1 cellular context compared by ENCODE assay signal in the genomic region with DNA sequence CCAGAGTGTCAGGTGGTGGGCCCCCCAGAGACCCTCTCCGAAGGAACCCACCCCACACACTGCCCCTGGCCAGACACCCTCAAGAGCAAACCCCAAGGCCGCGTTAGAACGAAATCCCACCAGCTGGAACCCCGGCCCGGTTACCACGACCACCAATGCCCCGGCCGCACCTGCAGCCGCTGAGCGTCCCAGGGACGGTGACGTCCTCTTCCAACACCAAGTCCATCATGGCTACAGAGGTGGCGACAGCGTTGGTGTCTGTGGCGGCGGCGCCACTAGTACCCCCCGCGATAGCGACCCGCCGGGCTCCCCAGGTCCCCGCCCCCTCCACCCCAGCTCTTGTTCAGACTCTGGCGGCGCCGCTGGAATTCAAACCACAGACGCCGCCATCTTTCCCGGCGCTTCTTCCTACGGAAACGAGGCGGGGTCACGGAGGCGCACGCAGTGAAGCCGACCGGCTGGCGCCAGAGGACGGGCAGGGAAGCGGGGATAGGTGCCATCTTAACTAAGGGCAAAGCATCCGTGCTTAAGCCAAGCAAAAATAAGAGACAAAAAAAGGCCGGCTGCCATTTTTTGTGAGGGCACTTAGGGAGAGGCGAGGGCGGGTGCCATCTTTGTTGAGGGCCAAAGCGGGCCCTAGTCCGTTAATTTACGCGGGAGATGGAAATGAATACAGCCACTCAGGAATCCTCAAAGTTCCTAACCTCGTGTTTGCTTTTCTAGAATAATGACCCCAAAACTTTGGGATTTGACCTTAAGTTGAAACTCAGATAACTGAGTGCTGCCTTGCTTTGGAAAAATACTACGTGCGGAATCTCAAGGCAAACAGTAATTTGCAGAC.
TF ChIP-seq lines count a peak whose summit lies in the region.

A gene (minus strand): TSS at position 418 of the 841 bp plus-strand sequence. CDS start 189 bp downstream, at position 229.

TF ChIP-seq in K562, 482 proteins besides CTCF, POLR2A, EP300 and RAD21 (continued from another document and continues in another):
- TF ChIP-seq, protein P1, sequence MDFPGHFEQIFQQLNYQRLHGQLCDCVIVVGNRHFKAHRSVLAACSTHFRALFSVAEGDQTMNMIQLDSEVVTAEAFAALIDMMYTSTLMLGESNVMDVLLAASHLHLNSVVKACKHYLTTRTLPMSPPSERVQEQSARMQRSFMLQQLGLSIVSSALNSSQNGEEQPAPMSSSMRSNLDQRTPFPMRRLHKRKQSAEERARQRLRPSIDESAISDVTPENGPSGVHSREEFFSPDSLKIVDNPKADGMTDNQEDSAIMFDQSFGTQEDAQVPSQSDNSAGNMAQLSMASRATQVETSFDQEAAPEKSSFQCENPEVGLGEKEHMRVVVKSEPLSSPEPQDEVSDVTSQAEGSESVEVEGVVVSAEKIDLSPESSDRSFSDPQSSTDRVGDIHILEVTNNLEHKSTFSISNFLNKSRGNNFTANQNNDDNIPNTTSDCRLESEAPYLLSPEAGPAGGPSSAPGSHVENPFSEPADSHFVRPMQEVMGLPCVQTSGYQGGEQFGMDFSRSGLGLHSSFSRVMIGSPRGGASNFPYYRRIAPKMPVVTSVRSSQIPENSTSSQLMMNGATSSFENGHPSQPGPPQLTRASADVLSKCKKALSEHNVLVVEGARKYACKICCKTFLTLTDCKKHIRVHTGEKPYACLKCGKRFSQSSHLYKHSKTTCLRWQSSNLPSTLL (IDR thresholded peaks at IDR 0.05) = no peak
- peak in 1 of 2 experiments; percentile 76; a peak in 2 of 4 replicates for TF ChIP-seq TRIM24 (IDR thresholded peaks at IDR 0.05)
- no peak for TF ChIP-seq HLTF (IDR thresholded peaks at IDR 0.05)
- no peak for TF ChIP-seq ZNF146 (CRISPR knock-in tag; IDR thresholded peaks at IDR 0.05; ENCODE audit: unreplicated experiment)
- TF ChIP-seq STAT5A (IDR thresholded peaks at IDR 0.05; ENCODE audit: borderline replicate concordance, low read length) = no peak
- TF ChIP-seq ZNF263 (CRISPR knock-in tag; IDR thresholded peaks at IDR 0.05; ENCODE audit: borderline replicate concordance) = peak; percentile 17; the same call in 1 of the 2 replicates
- TF ChIP-seq CCNT2 (IDR thresholded peaks at IDR 0.05; ENCODE audit: borderline replicate concordance, extremely low read depth, insufficient read length, low read depth, low read length) = no peak
- TF ChIP-seq, protein P2, sequence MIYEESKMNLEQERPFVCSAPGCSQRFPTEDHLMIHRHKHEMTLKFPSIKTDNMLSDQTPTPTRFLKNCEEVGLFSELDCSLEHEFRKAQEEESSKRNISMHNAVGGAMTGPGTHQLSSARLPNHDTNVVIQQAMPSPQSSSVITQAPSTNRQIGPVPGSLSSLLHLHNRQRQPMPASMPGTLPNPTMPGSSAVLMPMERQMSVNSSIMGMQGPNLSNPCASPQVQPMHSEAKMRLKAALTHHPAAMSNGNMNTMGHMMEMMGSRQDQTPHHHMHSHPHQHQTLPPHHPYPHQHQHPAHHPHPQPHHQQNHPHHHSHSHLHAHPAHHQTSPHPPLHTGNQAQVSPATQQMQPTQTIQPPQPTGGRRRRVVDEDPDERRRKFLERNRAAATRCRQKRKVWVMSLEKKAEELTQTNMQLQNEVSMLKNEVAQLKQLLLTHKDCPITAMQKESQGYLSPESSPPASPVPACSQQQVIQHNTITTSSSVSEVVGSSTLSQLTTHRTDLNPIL (CRISPR knock-in tag; IDR thresholded peaks at IDR 0.05) = peak; percentile 70; the same call in 1 of the 2 replicates
- peak; percentile 81 for TF ChIP-seq ATF1 (CRISPR knock-in tag; IDR thresholded peaks at IDR 0.05)
- peak; percentile 97 for TF ChIP-seq ATF1 (tag; IDR thresholded peaks at IDR 0.05)
- TF ChIP-seq RBM25 (IDR thresholded peaks at IDR 0.05; ENCODE audit: low read depth, low read length, severe bottlenecking) = no peak
- TF ChIP-seq SOX6 (IDR thresholded peaks at IDR 0.05) = no peak
- TF ChIP-seq ZNF79 (CRISPR knock-in tag; IDR thresholded peaks at IDR 0.05; ENCODE audit: low read depth) = peak; percentile 67
- TF ChIP-seq L3MBTL2 (IDR thresholded peaks at IDR 0.05) = peak; percentile 99
- TF ChIP-seq, protein P3, sequence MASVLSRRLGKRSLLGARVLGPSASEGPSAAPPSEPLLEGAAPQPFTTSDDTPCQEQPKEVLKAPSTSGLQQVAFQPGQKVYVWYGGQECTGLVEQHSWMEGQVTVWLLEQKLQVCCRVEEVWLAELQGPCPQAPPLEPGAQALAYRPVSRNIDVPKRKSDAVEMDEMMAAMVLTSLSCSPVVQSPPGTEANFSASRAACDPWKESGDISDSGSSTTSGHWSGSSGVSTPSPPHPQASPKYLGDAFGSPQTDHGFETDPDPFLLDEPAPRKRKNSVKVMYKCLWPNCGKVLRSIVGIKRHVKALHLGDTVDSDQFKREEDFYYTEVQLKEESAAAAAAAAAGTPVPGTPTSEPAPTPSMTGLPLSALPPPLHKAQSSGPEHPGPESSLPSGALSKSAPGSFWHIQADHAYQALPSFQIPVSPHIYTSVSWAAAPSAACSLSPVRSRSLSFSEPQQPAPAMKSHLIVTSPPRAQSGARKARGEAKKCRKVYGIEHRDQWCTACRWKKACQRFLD (CRISPR knock-in tag; IDR thresholded peaks at IDR 0.05) = peak; percentile 97
- TF ChIP-seq MTA2 (IDR thresholded peaks at IDR 0.05; ENCODE audit: low read depth) = no peak
- TF ChIP-seq PTTG1 (tag; IDR thresholded peaks at IDR 0.05; ENCODE audit: low read depth) = peak; percentile 77
- no peak for TF ChIP-seq SLC30A9 (CRISPR knock-in tag; IDR thresholded peaks at IDR 0.05)
- TF ChIP-seq ZNF717 (CRISPR knock-in tag; IDR thresholded peaks at IDR 0.05) = no peak
- TF ChIP-seq ZBTB7A (IDR thresholded peaks at IDR 0.05; ENCODE audit: borderline replicate concordance, control insufficient read depth, low read depth, low read length) = peak; percentile 71; the same call in 1 of the 2 replicates
- TF ChIP-seq ELF1 (tag; IDR thresholded peaks at IDR 0.05) = no peak; the same call in none of the 2 replicates
- TF ChIP-seq, protein P4, sequence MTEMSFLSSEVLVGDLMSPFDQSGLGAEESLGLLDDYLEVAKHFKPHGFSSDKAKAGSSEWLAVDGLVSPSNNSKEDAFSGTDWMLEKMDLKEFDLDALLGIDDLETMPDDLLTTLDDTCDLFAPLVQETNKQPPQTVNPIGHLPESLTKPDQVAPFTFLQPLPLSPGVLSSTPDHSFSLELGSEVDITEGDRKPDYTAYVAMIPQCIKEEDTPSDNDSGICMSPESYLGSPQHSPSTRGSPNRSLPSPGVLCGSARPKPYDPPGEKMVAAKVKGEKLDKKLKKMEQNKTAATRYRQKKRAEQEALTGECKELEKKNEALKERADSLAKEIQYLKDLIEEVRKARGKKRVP (CRISPR knock-in tag; IDR thresholded peaks at IDR 0.05) = 0 out of 2 replicates have a peak, but pooled peaks have one; percentile 35
- 0 out of 2 replicates have a peak, but pooled peaks have one; percentile 21 for TF ChIP-seq MIER1 (IDR thresholded peaks at IDR 0.05; ENCODE audit: low read depth)
- TF ChIP-seq, protein P5, sequence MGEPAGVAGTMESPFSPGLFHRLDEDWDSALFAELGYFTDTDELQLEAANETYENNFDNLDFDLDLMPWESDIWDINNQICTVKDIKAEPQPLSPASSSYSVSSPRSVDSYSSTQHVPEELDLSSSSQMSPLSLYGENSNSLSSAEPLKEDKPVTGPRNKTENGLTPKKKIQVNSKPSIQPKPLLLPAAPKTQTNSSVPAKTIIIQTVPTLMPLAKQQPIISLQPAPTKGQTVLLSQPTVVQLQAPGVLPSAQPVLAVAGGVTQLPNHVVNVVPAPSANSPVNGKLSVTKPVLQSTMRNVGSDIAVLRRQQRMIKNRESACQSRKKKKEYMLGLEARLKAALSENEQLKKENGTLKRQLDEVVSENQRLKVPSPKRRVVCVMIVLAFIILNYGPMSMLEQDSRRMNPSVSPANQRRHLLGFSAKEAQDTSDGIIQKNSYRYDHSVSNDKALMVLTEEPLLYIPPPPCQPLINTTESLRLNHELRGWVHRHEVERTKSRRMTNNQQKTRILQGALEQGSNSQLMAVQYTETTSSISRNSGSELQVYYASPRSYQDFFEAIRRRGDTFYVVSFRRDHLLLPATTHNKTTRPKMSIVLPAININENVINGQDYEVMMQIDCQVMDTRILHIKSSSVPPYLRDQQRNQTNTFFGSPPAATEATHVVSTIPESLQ (CRISPR knock-in tag; IDR thresholded peaks at IDR 0.05) = no peak
- peak; percentile 66; the same call in 1 of the 2 replicates for TF ChIP-seq EHMT2 (IDR thresholded peaks at IDR 0.05)
- TF ChIP-seq ZNF584 (CRISPR knock-in tag; IDR thresholded peaks at IDR 0.05; ENCODE audit: low read depth) = peak; percentile 93
- peak; percentile 81 for TF ChIP-seq PTRF (tag; IDR thresholded peaks at IDR 0.05)
- TF ChIP-seq SIN3B (IDR thresholded peaks at IDR 0.05; ENCODE audit: low read depth) = peak; percentile 77
- TF ChIP-seq, protein P6, sequence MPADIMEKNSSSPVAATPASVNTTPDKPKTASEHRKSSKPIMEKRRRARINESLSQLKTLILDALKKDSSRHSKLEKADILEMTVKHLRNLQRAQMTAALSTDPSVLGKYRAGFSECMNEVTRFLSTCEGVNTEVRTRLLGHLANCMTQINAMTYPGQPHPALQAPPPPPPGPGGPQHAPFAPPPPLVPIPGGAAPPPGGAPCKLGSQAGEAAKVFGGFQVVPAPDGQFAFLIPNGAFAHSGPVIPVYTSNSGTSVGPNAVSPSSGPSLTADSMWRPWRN (IDR thresholded peaks at IDR 0.05; ENCODE audit: low read depth) = 0 out of 2 replicates have a peak, but pooled peaks have one; percentile 41
- TF ChIP-seq POLR3G (IDR thresholded peaks at IDR 0.05; ENCODE audit: extremely low read depth, insufficient read length, insufficient replicate concordance) = no peak
- TF ChIP-seq, protein P7, sequence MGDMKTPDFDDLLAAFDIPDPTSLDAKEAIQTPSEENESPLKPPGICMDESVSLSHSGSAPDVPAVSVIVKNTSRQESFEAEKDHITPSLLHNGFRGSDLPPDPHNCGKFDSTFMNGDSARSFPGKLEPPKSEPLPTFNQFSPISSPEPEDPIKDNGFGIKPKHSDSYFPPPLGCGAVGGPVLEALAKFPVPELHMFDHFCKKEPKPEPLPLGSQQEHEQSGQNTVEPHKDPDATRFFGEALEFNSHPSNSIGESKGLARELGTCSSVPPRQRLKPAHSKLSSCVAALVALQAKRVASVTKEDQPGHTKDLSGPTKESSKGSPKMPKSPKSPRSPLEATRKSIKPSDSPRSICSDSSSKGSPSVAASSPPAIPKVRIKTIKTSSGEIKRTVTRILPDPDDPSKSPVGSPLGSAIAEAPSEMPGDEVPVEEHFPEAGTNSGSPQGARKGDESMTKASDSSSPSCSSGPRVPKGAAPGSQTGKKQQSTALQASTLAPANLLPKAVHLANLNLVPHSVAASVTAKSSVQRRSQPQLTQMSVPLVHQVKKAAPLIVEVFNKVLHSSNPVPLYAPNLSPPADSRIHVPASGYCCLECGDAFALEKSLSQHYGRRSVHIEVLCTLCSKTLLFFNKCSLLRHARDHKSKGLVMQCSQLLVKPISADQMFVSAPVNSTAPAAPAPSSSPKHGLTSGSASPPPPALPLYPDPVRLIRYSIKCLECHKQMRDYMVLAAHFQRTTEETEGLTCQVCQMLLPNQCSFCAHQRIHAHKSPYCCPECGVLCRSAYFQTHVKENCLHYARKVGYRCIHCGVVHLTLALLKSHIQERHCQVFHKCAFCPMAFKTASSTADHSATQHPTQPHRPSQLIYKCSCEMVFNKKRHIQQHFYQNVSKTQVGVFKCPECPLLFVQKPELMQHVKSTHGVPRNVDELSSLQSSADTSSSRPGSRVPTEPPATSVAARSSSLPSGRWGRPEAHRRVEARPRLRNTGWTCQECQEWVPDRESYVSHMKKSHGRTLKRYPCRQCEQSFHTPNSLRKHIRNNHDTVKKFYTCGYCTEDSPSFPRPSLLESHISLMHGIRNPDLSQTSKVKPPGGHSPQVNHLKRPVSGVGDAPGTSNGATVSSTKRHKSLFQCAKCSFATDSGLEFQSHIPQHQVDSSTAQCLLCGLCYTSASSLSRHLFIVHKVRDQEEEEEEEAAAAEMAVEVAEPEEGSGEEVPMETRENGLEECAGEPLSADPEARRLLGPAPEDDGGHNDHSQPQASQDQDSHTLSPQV (IDR thresholded peaks at IDR 0.05) = peak; percentile 99
- no peak for TF ChIP-seq ZNF282 (CRISPR knock-in tag; IDR thresholded peaks at IDR 0.05)
- peak; percentile 75; the same call in 1 of the 2 replicates for TF ChIP-seq KLF6 (CRISPR knock-in tag; IDR thresholded peaks at IDR 0.05; ENCODE audit: borderline replicate concordance)
- TF ChIP-seq RFX1 (IDR thresholded peaks at IDR 0.05) = no peak
- TF ChIP-seq MYNN (IDR thresholded peaks at IDR 0.05) = no peak
- TF ChIP-seq MYNN (CRISPR knock-in tag; IDR thresholded peaks at IDR 0.05) = no peak
- TF ChIP-seq RBM22 (IDR thresholded peaks at IDR 0.05; ENCODE audit: low read depth, low read length, poor library complexity, severe bottlenecking) = no peak
- TF ChIP-seq KDM1A (IDR thresholded peaks at IDR 0.05) = no peak
- no peak for TF ChIP-seq LARP7 (IDR thresholded peaks at IDR 0.05)
- no peak for TF ChIP-seq POLR3A (IDR thresholded peaks at IDR 0.05; ENCODE audit: borderline replicate concordance, extremely low read depth, insufficient read depth, insufficient read length)
- no peak for TF ChIP-seq NFATC3 (IDR thresholded peaks at IDR 0.05)
- TF ChIP-seq ETS2 (tag; IDR thresholded peaks at IDR 0.05; ENCODE audit: borderline replicate concordance, poor library complexity, severe bottlenecking) = no peak
- TF ChIP-seq, protein P8, sequence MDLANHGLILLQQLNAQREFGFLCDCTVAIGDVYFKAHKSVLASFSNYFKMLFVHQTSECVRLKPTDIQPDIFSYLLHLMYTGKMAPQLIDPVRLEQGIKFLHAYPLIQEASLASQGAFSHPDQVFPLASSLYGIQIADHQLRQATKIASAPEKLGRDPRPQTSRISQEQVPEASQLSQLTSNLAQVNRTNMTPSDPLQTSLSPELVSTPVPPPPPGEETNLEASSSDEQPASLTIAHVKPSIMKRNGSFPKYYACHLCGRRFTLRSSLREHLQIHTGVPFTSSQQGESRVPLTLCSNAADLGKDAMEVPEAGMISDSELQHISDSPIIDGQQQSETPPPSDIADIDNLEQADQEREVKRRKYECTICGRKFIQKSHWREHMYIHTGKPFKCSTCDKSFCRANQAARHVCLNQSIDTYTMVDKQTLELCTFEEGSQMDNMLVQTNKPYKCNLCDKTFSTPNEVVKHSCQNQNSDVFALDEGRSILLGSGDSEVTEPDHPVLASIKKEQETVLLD (IDR thresholded peaks at IDR 0.05) = no peak
- TF ChIP-seq HEY1 (CRISPR knock-in tag; IDR thresholded peaks at IDR 0.05; ENCODE audit: borderline replicate concordance) = no peak
- peak; percentile 69; the same call in 1 of the 2 replicates for TF ChIP-seq ZNF75A (CRISPR knock-in tag; IDR thresholded peaks at IDR 0.05)
- TF ChIP-seq JUND (IDR thresholded peaks at IDR 0.05; ENCODE audit: borderline replicate concordance, low read depth, low read length) = peak; percentile 40; the same call in 1 of the 2 replicates
- TF ChIP-seq JUND (tag; IDR thresholded peaks at IDR 0.05; ENCODE audit: borderline replicate concordance, low read depth, low read length) = 0 out of 3 replicates have a peak, but pooled peaks have one; percentile 6
- TF ChIP-seq TARDBP (IDR thresholded peaks at IDR 0.05) = peak; percentile 5; the same call in 1 of the 2 replicates
- peak; percentile 97 for TF ChIP-seq ZNF175 (CRISPR knock-in tag; IDR thresholded peaks at IDR 0.05; ENCODE audit: low read depth)
- TF ChIP-seq FOXA1 (IDR thresholded peaks at IDR 0.05; ENCODE audit: borderline replicate concordance) = no peak
- no peak for TF ChIP-seq PRPF4 (IDR thresholded peaks at IDR 0.05; ENCODE audit: insufficient read depth, low read depth, low read length, poor library complexity, severe bottlenecking)
- peak; percentile 89 for TF ChIP-seq ZKSCAN8 (CRISPR knock-in tag; IDR thresholded peaks at IDR 0.05)
- TF ChIP-seq FOXJ3 (CRISPR knock-in tag; IDR thresholded peaks at IDR 0.05) = no peak
- no peak for TF ChIP-seq MAFG (tag; conservative IDR thresholded peaks at IDR 0.05)
